ENCODE assay signal across 11 cellular contexts in the genomic region with DNA sequence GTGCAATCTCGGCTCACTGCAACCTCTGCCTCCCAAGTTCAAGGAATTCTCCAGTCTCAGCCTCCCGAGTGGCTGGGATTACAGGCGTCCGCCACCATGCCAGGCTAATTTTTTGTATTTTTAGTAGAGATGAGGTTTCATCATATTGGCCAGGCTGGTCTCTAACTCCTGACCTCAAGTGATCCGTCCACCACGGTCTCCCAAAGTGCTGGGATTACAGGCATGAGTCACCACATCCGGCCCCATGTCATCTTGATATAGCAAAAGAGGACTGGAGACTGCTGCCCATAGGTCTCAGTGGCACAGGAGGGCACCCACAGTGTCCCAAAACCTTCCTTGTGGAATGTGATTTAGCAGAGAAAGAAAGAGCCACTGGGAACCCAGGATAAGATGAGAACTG. TPM values are rescaled to one million over a fixed set of nuclear protein-coding genes. Genes with fewer than 3 reads are reported as not detected.
"Had no signal": no experiment of that assay in that cellular context is flagged by ENCODE, and none has a peak within 500 bp of the region (broad histone marks: within the 10 kb centered on the region; RNA-seq: fewer than 3 reads in every experiment).

No MANE protein-coding gene starts in this region.

RNA-seq across cellular contexts. Expression of gene PCARE, which starts 16.0 kb away (rescaled TPM):
- total RNA-seq: dermis microvascular lymphatic vessel endothelial cell, endothelial cell of umbilical vein, left lobe of liver, mucosa of descending colon, natural killer cell, neural crest cell, posterior vena cava, thoracic aorta, ureter had no signal
- polyA plus RNA-seq: endothelial cell of umbilical vein, sigmoid colon, small intestine had no signal
